Comparison of ENCODE assay signal across 8 cellular contexts in genomic region chr22:37639771-37640590, GRCh38. TPM values are rescaled to one million over a fixed set of nuclear protein-coding genes. Genes with fewer than 3 reads are reported as not detected.
DNase-seq lines count a peak whose midpoint lies in the region; ATAC-seq and TF ChIP-seq lines count a peak whose summit lies in the region.

No MANE protein-coding gene starts in this region.

- intact Hi-C loops in activated naive CD4-positive, alpha-beta T cell treated with anti-CD3 and anti-CD28 coated beads for 36 hours (cut with micrococcal nuclease), result loop anchor here (2.0 kb wide), 1 partner anchor 13 kb away; no protein-coding TSS in a partner anchor

- H3K36me3 ChIP-seq in WERI-Rb-1, result peaks cover 9% of the 10 kb centered on the region
- H3K36me3 ChIP-seq in cardiac muscle cell, result no peaks in the 10 kb centered on the region

- ATAC-seq in HG02763 (IDR thresholded peaks at IDR 0.05; ENCODE audit: unreplicated experiment), result no peak

- H3K4me3 Mint-ChIP-seq in activated naive CD4-positive, alpha-beta T cell treated with anti-CD3 and anti-CD28 coated beads for 36 hours, result peak overlapping the region; percentile 86

- H3K27ac ChIP-seq in WERI-Rb-1, result peak overlapping the region; percentile 45; the same call in 1 of the 2 replicates
- no peak overlapping the region for H3K27ac ChIP-seq in cardiac muscle cell

- CTCF ChIA-PET in activated naive CD4-positive, alpha-beta T cell treated with anti-CD3 and anti-CD28 coated beads for 36 hours (lab: Charles Lee), result interaction anchor here (0.8 to 7.4 kb wide), 4 partner anchors 14 to 40 kb away, joined by 3 to 260 read pairs (median 40); partner anchors contain the start of genes LGALS1 and NOL12

- H3K27me3 Mint-ChIP-seq in activated naive CD4-positive, alpha-beta T cell treated with anti-CD3 and anti-CD28 coated beads for 36 hours (ENCODE audit: low read depth), result no peaks in the 10 kb centered on the region

- H3K36me3 Mint-ChIP-seq in activated naive CD4-positive, alpha-beta T cell treated with anti-CD3 and anti-CD28 coated beads for 36 hours (ENCODE audit: low read depth), result peaks cover 8% of the 10 kb centered on the region

- H3K9me3 ChIP-seq in WERI-Rb-1 (ENCODE audit: severe bottlenecking) (no peaks in the 10 kb centered on the region), cardiac muscle cell (ENCODE audit: low read depth) (no peaks in the 10 kb centered on the region)

- peaks cover 65% of the 10 kb centered on the region for H3K4me1 Mint-ChIP-seq in activated naive CD4-positive, alpha-beta T cell treated with anti-CD3 and anti-CD28 coated beads for 36 hours (ENCODE audit: low read depth)

- no peak for TF ChIP-seq CTCF in WERI-Rb-1 (IDR thresholded peaks at IDR 0.05; ENCODE audit: low read depth, low read length)
- TF ChIP-seq CTCF in cardiac muscle cell (IDR thresholded peaks at IDR 0.05; ENCODE audit: low read depth, low read length), result no peak

- peak overlapping the region; percentile 93 for H3K27ac Mint-ChIP-seq in activated naive CD4-positive, alpha-beta T cell treated with anti-CD3 and anti-CD28 coated beads for 36 hours

- peak; percentile 63 for DNase-seq in activated naive CD4-positive, alpha-beta T cell treated with anti-CD3 and anti-CD28 coated beads for 36 hours
- no peak for DNase-seq in activated naive CD4-positive, alpha-beta T cell treated with Interleukin-2 at 50 U/mL for 16 hours
- DNase-seq in WERI-Rb-1, result no peak
- no peak for DNase-seq in cardiac muscle cell (ENCODE audit: low read depth in 1 of 2, low spot score in 1 of 2)
- DNase-seq in skeletal muscle cell (ENCODE audit: low read depth), result no peak
- no peak for DNase-seq in NCI-H226
- no peak for DNase-seq in NCI-H1436 (lab: John Stamatoyannopoulos, UW)

- no peaks in the 10 kb centered on the region for H3K9me3 Mint-ChIP-seq in activated naive CD4-positive, alpha-beta T cell treated with anti-CD3 and anti-CD28 coated beads for 36 hours

- H3K27me3 ChIP-seq in WERI-Rb-1 (ENCODE audit: insufficient read depth, low read depth, severe bottlenecking), result no peaks in the 10 kb centered on the region
- no peaks in the 10 kb centered on the region for H3K27me3 ChIP-seq in cardiac muscle cell

- H3K4me1 ChIP-seq in cardiac muscle cell (ENCODE audit: low read depth), result peaks cover 13% of the 10 kb centered on the region

- peak overlapping the region; percentile 71 for H3K4me3 ChIP-seq in WERI-Rb-1 (ENCODE audit: low read depth, low read length)
- H3K4me3 ChIP-seq in cardiac muscle cell, result peak overlapping the region; percentile 86
- H3K4me3 ChIP-seq in skeletal muscle cell (ENCODE audit: low read depth, low read length), result peak overlapping the region; percentile 65

RNA-seq across cellular contexts. Expression of gene SH3BP1, which starts 0.5 kb away (rescaled TPM):
- total RNA-seq in activated naive CD4-positive, alpha-beta T cell treated with anti-CD3 and anti-CD28 coated beads for 36 hours, result 10 to 100 TPM; 45.9 to 51.0 TPM
- total RNA-seq in cardiac muscle cell, result 24.3 and 51.9 TPM in 2 replicates
- 15.0 and 20.7 TPM in 2 replicates for polyA plus RNA-seq in cardiac muscle cell

RNA-seq across cellular contexts. Expression of gene PDXP, which starts 18.5 kb away (rescaled TPM):
- total RNA-seq in activated naive CD4-positive, alpha-beta T cell treated with anti-CD3 and anti-CD28 coated beads for 36 hours, result 10 to 100 TPM; 17.4 to 19.2 TPM
- total RNA-seq in cardiac muscle cell, result 48.5 and 62.5 TPM in 2 replicates
- 88.0 and 117 TPM in 2 replicates for polyA plus RNA-seq in cardiac muscle cell

RNA-seq across cellular contexts. Expression of gene GGA1, which starts 31.3 kb away (rescaled TPM):
- 10 to 100 TPM; 46.1 to 49.1 TPM for total RNA-seq in activated naive CD4-positive, alpha-beta T cell treated with anti-CD3 and anti-CD28 coated beads for 36 hours
- 91.9 and 114 TPM in 2 replicates for total RNA-seq in cardiac muscle cell
- polyA plus RNA-seq in cardiac muscle cell, result 81.9 and 82.6 TPM in 2 replicates

RNA-seq across cellular contexts. Expression of gene LGALS1, which starts 35.5 kb away (rescaled TPM):
- 10 to 100 TPM; 62.7 to 70.2 TPM for total RNA-seq in activated naive CD4-positive, alpha-beta T cell treated with anti-CD3 and anti-CD28 coated beads for 36 hours
- 6.6 and 24.5 TPM in 2 replicates for total RNA-seq in cardiac muscle cell
- polyA plus RNA-seq in cardiac muscle cell, result 8.1 and 37.3 TPM in 2 replicates

RNA-seq across cellular contexts. Expression of gene NOL12, which starts 46.2 kb away (rescaled TPM):
- total RNA-seq in activated naive CD4-positive, alpha-beta T cell treated with anti-CD3 and anti-CD28 coated beads for 36 hours, result 10 to 100 TPM; 26.7 to 30.4 TPM
- 36.0 and 38.3 TPM in 2 replicates for total RNA-seq in cardiac muscle cell
- polyA plus RNA-seq in cardiac muscle cell, result 21.9 and 34.2 TPM in 2 replicates
